Comparison of ENCODE assay signal across 12 cellular contexts in the genomic region with DNA sequence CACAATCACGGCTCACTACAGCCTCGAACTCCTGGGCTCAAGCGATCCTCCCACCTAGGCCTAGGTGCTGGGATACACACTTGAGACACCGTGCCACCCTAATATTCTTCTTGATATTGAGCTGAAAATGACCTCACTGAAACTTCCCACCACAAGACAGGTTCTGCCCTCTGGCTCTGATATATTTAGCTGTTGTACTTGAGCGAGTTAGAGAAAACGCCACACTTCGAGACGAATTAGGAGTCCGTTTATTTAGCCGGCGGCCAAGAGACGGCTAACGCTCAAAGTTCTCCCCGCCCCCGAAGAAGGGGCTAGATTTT. TPM values are rescaled to one million over a fixed set of nuclear protein-coding genes. Genes with fewer than 3 reads are reported as not detected.
DNase-seq lines count a peak whose midpoint lies in the region; ATAC-seq and TF ChIP-seq lines count a peak whose summit lies in the region.
"Had no signal": no experiment of that assay in that cellular context is flagged by ENCODE, and none has a peak within 500 bp of the region (broad histone marks: within the 10 kb centered on the region; RNA-seq: fewer than 3 reads in every experiment).

No MANE protein-coding gene starts in this region.

- no peaks in the 10 kb centered on the region for H3K9me3 ChIP-seq in DND-41 (ENCODE audit: insufficient read depth, low read length, severe bottlenecking)
- H3K9me3 ChIP-seq: stomach had no signal

- peaks cover 42% of the 10 kb centered on the region for H3K4me1 ChIP-seq in DND-41 (ENCODE audit: insufficient read depth, low read length)

- H3K9me3 Mint-ChIP-seq in CD14-positive monocyte: peaks cover 3 to 17% (median 11%) of the 10 kb centered on the region in 7 donors
- H3K9me3 Mint-ChIP-seq in activated naive CD8-positive, alpha-beta T cell (ENCODE audit: low read depth): peaks cover 5% of the 10 kb centered on the region
- H3K9me3 Mint-ChIP-seq in naive thymus-derived CD8-positive, alpha-beta T cell: peaks cover 0 to 7% (median 0%) of the 10 kb centered on the region in 9 donors

- H2AFZ ChIP-seq in DND-41 (ENCODE audit: low read depth, low read length): no peak overlapping the region

- peaks cover 58% of the 10 kb centered on the region for H4K20me1 ChIP-seq in DND-41 (ENCODE audit: insufficient read depth, low read length)

- peaks cover 0 to 3% (median 0%) of the 10 kb centered on the region in 3 donors for H3K27me3 Mint-ChIP-seq in CD14-positive monocyte (ENCODE audit: low read depth in 3 of 3)
- no peaks in the 10 kb centered on the region for H3K27me3 Mint-ChIP-seq in activated naive CD8-positive, alpha-beta T cell
- no peaks in the 10 kb centered on the region for H3K27me3 Mint-ChIP-seq in naive thymus-derived CD8-positive, alpha-beta T cell

- H3K4me1 Mint-ChIP-seq in CD14-positive monocyte: peaks cover 34% of the 10 kb centered on the region
- H3K4me1 Mint-ChIP-seq in activated naive CD8-positive, alpha-beta T cell (ENCODE audit: low read depth): peaks cover 89% of the 10 kb centered on the region
- peaks cover 53 to 92% (median 88%) of the 10 kb centered on the region in 4 donors for H3K4me1 Mint-ChIP-seq in naive thymus-derived CD8-positive, alpha-beta T cell

- peak overlapping the region in 4 of 7 donors; percentile 42 to 82 (median 62) for H3K27ac Mint-ChIP-seq in CD14-positive monocyte
- H3K27ac Mint-ChIP-seq in activated naive CD8-positive, alpha-beta T cell: peak overlapping the region; percentile 97
- peak overlapping the region; percentile 66 to 99 (median 96) for H3K27ac Mint-ChIP-seq in naive thymus-derived CD8-positive, alpha-beta T cell

- H3K4me2 ChIP-seq in DND-41 (ENCODE audit: insufficient read depth, low read length): no peak overlapping the region

- H3K79me2 ChIP-seq in DND-41 (ENCODE audit: insufficient read depth, low read length): peaks cover 100% of the 10 kb centered on the region

- POLR2A ChIA-PET in naive thymus-derived CD8-positive, alpha-beta T cell (lab: Charles Lee): interaction anchor here (1.1 to 5.7 kb wide), 9 partner anchors 9 to 21 kb away, joined by 3 to 121 read pairs (median 9); partner anchors contain the start of gene ZC3HAV1

- no peaks in the 10 kb centered on the region for H3K27me3 ChIP-seq in DND-41 (ENCODE audit: insufficient read depth, low read length, poor library complexity)
- H3K27me3 ChIP-seq: BLaER1 treated with 17β-estradiol and CSF1 and Interleukin-3, amounts not matched to agents 10 nM and 100 nM; stomach had no signal

- H3K36me3 Mint-ChIP-seq in CD14-positive monocyte: peaks cover 55 to 76% of the 10 kb centered on the region in 2 donors
- H3K36me3 Mint-ChIP-seq in activated naive CD8-positive, alpha-beta T cell: peaks cover 32% of the 10 kb centered on the region
- H3K36me3 Mint-ChIP-seq in naive thymus-derived CD8-positive, alpha-beta T cell: peaks cover 22 to 59% (median 41%) of the 10 kb centered on the region in 3 donors

- no peak overlapping the region for H3K4me3 Mint-ChIP-seq in CD14-positive monocyte
- peak overlapping the region; percentile 91 for H3K4me3 Mint-ChIP-seq in activated naive CD8-positive, alpha-beta T cell
- H3K4me3 Mint-ChIP-seq in naive thymus-derived CD8-positive, alpha-beta T cell: peak overlapping the region; percentile 80 to 98 (median 88)

- peaks cover 78% of the 10 kb centered on the region for H3K36me3 ChIP-seq in DND-41 (ENCODE audit: insufficient read depth, low read length)

- H3K9ac ChIP-seq in DND-41 (ENCODE audit: low read depth, low read length): no peak overlapping the region
- H3K9ac ChIP-seq: BLaER1 treated with 17β-estradiol and CSF1 and Interleukin-3, amounts not matched to agents 10 nM and 100 nM had no signal

- ATAC-seq in DND-41 (ENCODE audit: insufficient read depth, low read depth) (no peak), HG03095 (IDR thresholded peaks at IDR 0.05; ENCODE audit: unreplicated experiment) (no peak)
- ATAC-seq in naive thymus-derived CD8-positive, alpha-beta T cell: no peak

- DNase-seq in CD14-positive monocyte (ENCODE audit: low spot score) (no peak), DND-41 (no peak), LoVo (ENCODE audit: low spot score) (no peak), iPS-NIHi7 (ENCODE audit: extremely low spot score) (no peak), ecto neural progenitor cell (ENCODE audit: low spot score) (no peak)
- DNase-seq in naive thymus-derived CD8-positive, alpha-beta T cell: no peak
- DNase-seq: NCI-H2081 treated with DMSO at 0.1 percent for 48 hours; stimulated activated CD4-positive, alpha-beta T cell treated with anti-CD3 and anti-CD28 coated beads, Interleukin-4, amount 100 ng/mL, for 24 hours; stomach had no signal

- H3K4me3 ChIP-seq in DND-41 (ENCODE audit: low read depth in 1 of 2, low read length in 2 of 2): no peak overlapping the region
- H3K4me3 ChIP-seq: BLaER1 treated with 17β-estradiol and CSF1 and Interleukin-3, amounts not matched to agents 10 nM and 100 nM; stomach had no signal

- TF ChIP-seq CTCF in CD14-positive monocyte (IDR thresholded peaks at IDR 0.05) (no peak), DND-41 (IDR thresholded peaks at IDR 0.05; ENCODE audit: borderline replicate concordance, extremely low read depth, low read length, poor library complexity, severe bottlenecking) (no peak)

- H3K27ac ChIP-seq in DND-41 (ENCODE audit: low read length): peak overlapping the region; percentile 25; the same call in 1 of the 2 replicates
- H3K27ac ChIP-seq: BLaER1 treated with 17β-estradiol and CSF1 and Interleukin-3, amounts not matched to agents 10 nM and 100 nM had no signal

- intact Hi-C loops in CD14-positive monocyte (cut with micrococcal nuclease): no loop called here

RNA-seq across cellular contexts. Expression of gene ZC3HAV1, which starts 17.9 kb away (rescaled TPM):
- 10 to 100 TPM; 21.2 to 30.2 TPM for polyA plus RNA-seq in CD14-positive monocyte
- total RNA-seq in naive thymus-derived CD8-positive, alpha-beta T cell: 100 to 1,000 TPM; 202 to 214 TPM
- 100 to 1,000 TPM; 144 to 188 (median 162) TPM for polyA plus RNA-seq in naive thymus-derived CD8-positive, alpha-beta T cell

RNA-seq across cellular contexts. Expression of gene ZC3HAV1L, which starts 55.8 kb away (rescaled TPM):
- under 1 TPM in 1 of 2 donors, not detected in 1; 0.10 TPM for polyA plus RNA-seq in CD14-positive monocyte
- under 1 TPM; 0.26 to 0.36 TPM for total RNA-seq in naive thymus-derived CD8-positive, alpha-beta T cell
- under 1 TPM in 1 of 3 donors, not detected in 2; 0.23 TPM for polyA plus RNA-seq in naive thymus-derived CD8-positive, alpha-beta T cell

Comparison
In these comparisons a context has a peak if more than half of its experiments do, and no peak if none do; other contexts are left out.
1. H3K4me3 Mint-ChIP-seq: peak in activated naive CD8-positive, alpha-beta T cell (single experiment) and naive thymus-derived CD8-positive, alpha-beta T cell (10 of 10); none in CD14-positive monocyte (0 of 2).
2. RNA of gene ZC3HAV1, which starts 17.9 kb away (polyA plus RNA-seq): 144 to 188 TPM in naive thymus-derived CD8-positive, alpha-beta T cell; 21.2 to 30.2 TPM in CD14-positive monocyte; every median in the first group is over 4 times any median in the second.
3. Peak in every context shown above with its lines, with median percentiles within 50 percentile points of each other: H3K27ac Mint-ChIP-seq.